Comparison of ENCODE assay signal across 15 cellular contexts in genomic region chr2:45274190-45274926, GRCh38.
DNase-seq lines count a peak whose midpoint lies in the region; ATAC-seq, FAIRE-seq and TF ChIP-seq lines count a peak whose summit lies in the region.
"Had no signal": no experiment of that assay in that cellular context is flagged by ENCODE, and none has a peak within 500 bp of the region (broad histone marks: within the 10 kb centered on the region; RNA-seq: fewer than 3 reads in every experiment).

No MANE protein-coding gene starts in this region.

- no peak for TF ChIP-seq EP300 in SK-N-SH (IDR thresholded peaks at IDR 0.05; ENCODE audit: borderline replicate concordance in 1 of 2, low read depth in 1 of 2, low read length in 1 of 2)

- CTCF ChIA-PET in SK-N-SH (lab: Yijun Ruan, JAX): interaction anchor here (1.0 to 2.1 kb wide), 3 partner anchors 15 to 293 kb away, joined by 3 to 5 read pairs (median 3); no protein-coding TSS in a partner anchor

- H3F3A ChIP-seq in neural progenitor cell (ENCODE audit: low read depth): peaks cover 22% of the 10 kb centered on the region
- H3F3A ChIP-seq in SK-N-SH (replicated peaks; ENCODE audit: insufficient read depth): peaks cover 8% of the 10 kb centered on the region

- no peaks in the 10 kb centered on the region for H4K20me1 ChIP-seq in astrocyte (ENCODE audit: insufficient read depth, low read length)
- H4K20me1 ChIP-seq in neural progenitor cell (ENCODE audit: low read depth): peaks cover 6% of the 10 kb centered on the region
- no peaks in the 10 kb centered on the region for H4K20me1 ChIP-seq in SK-N-SH (ENCODE audit: insufficient read depth)

- FAIRE-seq in astrocyte (lab: Jason Lieb, UNC): no peak

- no peaks in the 10 kb centered on the region for H3K36me3 ChIP-seq in astrocyte (ENCODE audit: insufficient read depth, low read length)
- no peaks in the 10 kb centered on the region for H3K36me3 ChIP-seq in neural progenitor cell
- no peaks in the 10 kb centered on the region for H3K36me3 ChIP-seq in SK-N-SH (replicated peaks in 1 of 2; ENCODE audit: control insufficient read depth in 1 of 2, insufficient read depth in 2 of 2, low read length in 1 of 2)
- H3K36me3 ChIP-seq: breast epithelium, SJSA1 had no signal

- H3K36me3 Mint-ChIP-seq in astrocyte (ENCODE audit: low read depth, unreplicated experiment): no peaks in the 10 kb centered on the region
- H3K36me3 Mint-ChIP-seq in neural progenitor cell: no peaks in the 10 kb centered on the region
- H3K36me3 Mint-ChIP-seq: natural killer cell had no signal

- no peaks in the 10 kb centered on the region for H3K27me3 ChIP-seq in astrocyte (ENCODE audit: insufficient read depth, low read length)
- H3K27me3 ChIP-seq in neural progenitor cell: no peaks in the 10 kb centered on the region
- H3K27me3 ChIP-seq in SK-N-SH (ENCODE audit: insufficient read depth): no peaks in the 10 kb centered on the region
- H3K27me3 ChIP-seq: breast epithelium, SJSA1 had no signal

- DNase-seq in DMS53 (lab: John Stamatoyannopoulos, UW) (peak; percentile 97), NCI-H2107 (lab: John Stamatoyannopoulos, UW) (peak; percentile 7), astrocyte (ENCODE audit: low read depth) (no peak), neural progenitor cell (ENCODE audit: low spot score) (peak; percentile 61), SK-N-SH (no peak), sciatic nerve (ENCODE audit: low spot score) (no peak)
- DNase-seq: activated B cell treated with CpG ODN at 0.5 μM for 24 hours, natural killer cell, NCI-H226 had no signal

- no peak for ATAC-seq in HG03439 (IDR thresholded peaks at IDR 0.05; ENCODE audit: unreplicated experiment)
- ATAC-seq in GM18907 (IDR thresholded peaks at IDR 0.05; ENCODE audit: unreplicated experiment): no peak
- ATAC-seq in sciatic nerve: no peak
- ATAC-seq: esophagus mucosa, natural killer cell had no signal

- H3K9me3 Mint-ChIP-seq in astrocyte (ENCODE audit: unreplicated experiment) (no peaks in the 10 kb centered on the region), neural progenitor cell (no peaks in the 10 kb centered on the region)
- H3K9me3 Mint-ChIP-seq: activated B cell treated with CpG ODN at 0.5 μM for 24 hours; activated T-helper 1 cell treated with anti-CD3 and anti-CD28 coated beads, Interleukin-12 subunit alpha, Interleukin-12 subunit beta, Interleukin-2, Interleukin-4 antibody, amounts not matched to agents 30 ng/mL and 10 ng/mL and 1 ng/mL, durations not matched to agents 14 hours and 24 hours and 36 hours; natural killer cell had no signal

- H2AFZ ChIP-seq in astrocyte (ENCODE audit: low read depth, low read length): no peak overlapping the region
- no peak overlapping the region for H2AFZ ChIP-seq in neural progenitor cell (replicated peaks)
- H2AFZ ChIP-seq in SK-N-SH (ENCODE audit: low read depth): no peak overlapping the region

- POLR2A ChIA-PET in SK-N-SH (lab: Yijun Ruan, JAX): no interaction called here

- 86% methylated on average over 8 of the region's 8 CpGs for WGBS in SK-N-SH (ENCODE audit: low lambda C conversion rate)

- H3K27ac Mint-ChIP-seq in astrocyte (ENCODE audit: unreplicated experiment) (peak overlapping the region; percentile 30), neural progenitor cell (no peak overlapping the region)
- H3K27ac Mint-ChIP-seq: activated B cell treated with CpG ODN at 0.5 μM for 24 hours; activated T-helper 1 cell treated with anti-CD3 and anti-CD28 coated beads, Interleukin-12 subunit alpha, Interleukin-12 subunit beta, Interleukin-2, Interleukin-4 antibody, amounts not matched to agents 30 ng/mL and 10 ng/mL and 1 ng/mL, durations not matched to agents 14 hours and 24 hours and 36 hours; natural killer cell had no signal

- H3K4me3 ChIP-seq in astrocyte (ENCODE audit: insufficient read depth, low read depth, low read length) (no peak overlapping the region), neural progenitor cell (no peak overlapping the region), SK-N-SH (ENCODE audit: low read depth in 2 of 2, low read length in 1 of 2) (no peak overlapping the region)
- H3K4me3 ChIP-seq: breast epithelium, SJSA1 had no signal

- TF ChIP-seq CTCF in astrocyte (IDR thresholded peaks at IDR 0.05; ENCODE audit: insufficient read depth, low read depth, low read length) (no peak), neural progenitor cell (IDR thresholded peaks at IDR 0.05) (no peak), SK-N-SH (IDR thresholded peaks at IDR 0.05) (no peak)

- no peaks in the 10 kb centered on the region for H3K79me2 ChIP-seq in astrocyte (ENCODE audit: insufficient read depth, low read length)
- H3K79me2 ChIP-seq in neural progenitor cell (ENCODE audit: low read depth): no peaks in the 10 kb centered on the region
- no peaks in the 10 kb centered on the region for H3K79me2 ChIP-seq in SK-N-SH (ENCODE audit: insufficient read depth)

- intact Hi-C loops in sciatic nerve (cut with DNase I): no loop called here

- peaks cover 5% of the 10 kb centered on the region for H3K4me1 ChIP-seq in astrocyte (ENCODE audit: insufficient read depth, low read length)
- peaks cover 32% of the 10 kb centered on the region for H3K4me1 ChIP-seq in neural progenitor cell
- H3K4me1 ChIP-seq in SK-N-SH (ENCODE audit: control insufficient read depth in 1 of 2, insufficient read depth in 2 of 2, low read depth in 1 of 2, low read length in 1 of 2): peaks cover 25 to 40% of the 10 kb centered on the region in 2 experiments
- H3K4me1 ChIP-seq: breast epithelium had no signal

- H3K4me1 Mint-ChIP-seq in astrocyte (ENCODE audit: low read depth, unreplicated experiment) (peaks cover 28% of the 10 kb centered on the region), neural progenitor cell (peaks cover 29% of the 10 kb centered on the region)
- H3K4me1 Mint-ChIP-seq: activated B cell treated with CpG ODN at 0.5 μM for 24 hours, natural killer cell had no signal

- H3K9ac ChIP-seq in astrocyte (ENCODE audit: low read length) (no peak overlapping the region), neural progenitor cell (no peak overlapping the region), SK-N-SH (no peak overlapping the region)

- H3K27me3 Mint-ChIP-seq in astrocyte (ENCODE audit: low read depth, unreplicated experiment) (peaks cover 8% of the 10 kb centered on the region), neural progenitor cell (ENCODE audit: insufficient read depth, low read depth) (peaks cover 10% of the 10 kb centered on the region)

- H3K27ac ChIP-seq in astrocyte (ENCODE audit: low read depth, low read length) (no peak overlapping the region), neural progenitor cell (peak overlapping the region; percentile 62), SK-N-SH (ENCODE audit: low read depth in 2 of 2, low read length in 1 of 2) (no peak overlapping the region)
- H3K27ac ChIP-seq: breast epithelium had no signal

- H3K9me3 ChIP-seq in astrocyte (ENCODE audit: insufficient read depth, low read depth, low read length) (no peaks in the 10 kb centered on the region), neural progenitor cell (ENCODE audit: low read depth) (no peaks in the 10 kb centered on the region), SK-N-SH (no peaks in the 10 kb centered on the region)
- H3K9me3 ChIP-seq: breast epithelium, SJSA1 had no signal

- TF ChIP-seq RAD21 in SK-N-SH (IDR thresholded peaks at IDR 0.05; ENCODE audit: low read length): no peak

- H3K4me2 ChIP-seq in astrocyte (ENCODE audit: low read length) (no peak overlapping the region), neural progenitor cell (peak overlapping the region; percentile 48), SK-N-SH (no peak overlapping the region)

- H3K4me3 Mint-ChIP-seq in astrocyte (ENCODE audit: unreplicated experiment) (no peak overlapping the region), neural progenitor cell (peak overlapping the region; percentile 17)
- H3K4me3 Mint-ChIP-seq: activated B cell treated with CpG ODN at 0.5 μM for 24 hours; activated T-helper 1 cell treated with anti-CD3 and anti-CD28 coated beads, Interleukin-12 subunit alpha, Interleukin-12 subunit beta, Interleukin-2, Interleukin-4 antibody, amounts not matched to agents 30 ng/mL and 10 ng/mL and 1 ng/mL, durations not matched to agents 14 hours and 24 hours and 36 hours; natural killer cell had no signal

- H3K9me2 ChIP-seq in SK-N-SH: no peaks in the 10 kb centered on the region

TF ChIP-seq in SK-N-SH, 30 proteins besides CTCF, POLR2A, EP300 and RAD21:
- TF ChIP-seq MEF2A (IDR thresholded peaks at IDR 0.05; ENCODE audit: borderline replicate concordance, low read depth) (no peak), POLR2AphosphoS5 (IDR thresholded peaks at IDR 0.05; ENCODE audit: low read depth, low read length) (no peak)

Comparison
In these comparisons a context has a peak if more than half of its experiments do, and no peak if none do; other contexts are left out.
1. DNase-seq: peak in DMS53 (single experiment), NCI-H2107 (single experiment) and neural progenitor cell (single experiment); none in astrocyte (single experiment), SK-N-SH (single experiment) and sciatic nerve (single experiment).